Comparison of ENCODE assay signal across 12 cellular contexts in genomic region chr20:50188879-50189680, GRCh38. TPM values are rescaled to one million over a fixed set of nuclear protein-coding genes. Genes with fewer than 3 reads are reported as not detected.
A peak's percentile ranks its signal among the peaks of the same experiment; 100 is the strongest.
DNase-seq lines count a peak whose midpoint lies in the region; FAIRE-seq and TF ChIP-seq lines count a peak whose summit lies in the region.
"Had no signal": no experiment of that assay in that cellular context is flagged by ENCODE, and none has a peak within 500 bp of the region (broad histone marks: within the 10 kb centered on the region; RNA-seq: fewer than 3 reads in every experiment).

No MANE protein-coding gene starts in this region.

- H3K36me3 Mint-ChIP-seq in CD14-positive monocyte, result peaks cover 20% of the 10 kb centered on the region in 2 donors
- peaks cover 9% of the 10 kb centered on the region for H3K36me3 Mint-ChIP-seq in chondrocyte (ENCODE audit: low read depth)
- H3K36me3 Mint-ChIP-seq in neural progenitor cell, result no peaks in the 10 kb centered on the region

- H3K79me2 ChIP-seq in neural progenitor cell (ENCODE audit: low read depth), result no peaks in the 10 kb centered on the region

- peak overlapping the region; percentile 21 to 64 for H3K4me3 Mint-ChIP-seq in CD14-positive monocyte
- no peak overlapping the region for H3K4me3 Mint-ChIP-seq in chondrocyte (ENCODE audit: unreplicated experiment)
- H3K4me3 Mint-ChIP-seq in neural progenitor cell, result peak overlapping the region; percentile 76

- H3K4me2 ChIP-seq in neural progenitor cell, result no peak overlapping the region

- DNase-seq in CD14-positive monocyte (ENCODE audit: low spot score) (peak; percentile 51), HuH-7 (ENCODE audit: low spot score) (peak; percentile 78), chondrocyte (ENCODE audit: low spot score) (no peak), neural progenitor cell (ENCODE audit: low spot score) (no peak), anterior cingulate cortex (lab: John Stamatoyannopoulos, UW) (no peak), H54 (ENCODE audit: insufficient read length, low spot score) (no peak), COR-L47 (lab: John Stamatoyannopoulos, UW) (no peak)
- no peak for DNase-seq in stimulated activated CD4-positive, alpha-beta T cell treated with anti-CD3 and anti-CD28 coated beads, Interleukin-12 subunit alpha, Interleukin-12 subunit beta, amount 100 ng/mL, for 4 hours
- DNase-seq: central memory CD4-positive, alpha-beta T cell; Karpas-422; NCI-H226 had no signal

- peaks cover 0 to 9% (median 1%) of the 10 kb centered on the region in 7 donors for H3K9me3 Mint-ChIP-seq in CD14-positive monocyte
- H3K9me3 Mint-ChIP-seq in chondrocyte (ENCODE audit: low read depth), result no peaks in the 10 kb centered on the region
- no peaks in the 10 kb centered on the region for H3K9me3 Mint-ChIP-seq in neural progenitor cell

- no peak overlapping the region for H3K9ac ChIP-seq in neural progenitor cell

- H3K27ac Mint-ChIP-seq in CD14-positive monocyte (peak overlapping the region; percentile 75 to 94 (median 85)), chondrocyte (ENCODE audit: unreplicated experiment) (peak overlapping the region; percentile 49), neural progenitor cell (no peak overlapping the region)

- H3K27me3 ChIP-seq in neural progenitor cell, result peaks cover 48% of the 10 kb centered on the region

- H3K27me3 Mint-ChIP-seq in CD14-positive monocyte (ENCODE audit: low read depth in 3 of 3) (peaks cover 3 to 10% (median 6%) of the 10 kb centered on the region in 3 donors), chondrocyte (ENCODE audit: low read depth) (no peaks in the 10 kb centered on the region), neural progenitor cell (ENCODE audit: insufficient read depth, low read depth) (peaks cover 21% of the 10 kb centered on the region)

- peaks cover 11% of the 10 kb centered on the region for H3F3A ChIP-seq in neural progenitor cell (ENCODE audit: low read depth)

- H3K4me1 ChIP-seq in neural progenitor cell, result peaks cover 10% of the 10 kb centered on the region

- TF ChIP-seq POLR2A in H54 (IDR thresholded peaks at IDR 0.05; ENCODE audit: low read depth, low read length), result no peak

- H3K9me3 ChIP-seq in neural progenitor cell (ENCODE audit: low read depth), result no peaks in the 10 kb centered on the region

- H3K27ac ChIP-seq in neural progenitor cell, result no peak overlapping the region

- intact Hi-C loops in CD14-positive monocyte (cut with micrococcal nuclease), result loop anchor here in 1 of 2 donors (2.0 to 5.0 kb wide), 2 partner anchors 272 to 388 kb away; no protein-coding TSS in a partner anchor

- H3K4me3 ChIP-seq in neural progenitor cell, result no peak overlapping the region

- H4K20me1 ChIP-seq in neural progenitor cell (ENCODE audit: low read depth), result peaks cover 15% of the 10 kb centered on the region

- no peak for FAIRE-seq in H54 (lab: Jason Lieb, UNC)
- FAIRE-seq: RCC 7860 had no signal

- TF ChIP-seq CTCF in CD14-positive monocyte (IDR thresholded peaks at IDR 0.05) (no peak), chondrocyte (IDR thresholded peaks at IDR 0.05) (no peak), neural progenitor cell (IDR thresholded peaks at IDR 0.05) (no peak)

- H2AFZ ChIP-seq in neural progenitor cell (replicated peaks), result no peak overlapping the region

- H3K4me1 Mint-ChIP-seq in CD14-positive monocyte (peaks cover 48% of the 10 kb centered on the region), chondrocyte (ENCODE audit: low read depth) (peaks cover 23% of the 10 kb centered on the region), neural progenitor cell (peaks cover 22% of the 10 kb centered on the region)

- no peaks in the 10 kb centered on the region for H3K36me3 ChIP-seq in neural progenitor cell

RNA-seq across cellular contexts. Expression of gene CEBPB, which starts 1.6 kb away (rescaled TPM):
- polyA plus RNA-seq in CD14-positive monocyte, result 10 to 100 TPM; 52.4 to 80.8 TPM
- total RNA-seq in chondrocyte (20.4 to 81.4 TPM (median 78.7 TPM) in 3 replicates), neural progenitor cell (ENCODE audit: low replicate concordance) (1.8 and 2.9 TPM in 2 replicates)

RNA-seq across cellular contexts. Expression of gene PEDS1, which starts 35.6 kb away (rescaled TPM):
- polyA plus RNA-seq in CD14-positive monocyte, result 10 to 100 TPM; 19.6 to 25.2 TPM
- 36.8 to 42.3 TPM (median 41.4 TPM) in 3 replicates for total RNA-seq in chondrocyte
- total RNA-seq in neural progenitor cell (ENCODE audit: low replicate concordance), result 9.5 and 21.6 TPM in 2 replicates

Comparison
In these comparisons a context has a peak if more than half of its experiments do, and no peak if none do; other contexts are left out.
1. DNase-seq: peak in CD14-positive monocyte (single experiment) and HuH-7 (single experiment); none in chondrocyte (single experiment), neural progenitor cell (single experiment), stimulated activated CD4-positive, alpha-beta T cell treated with anti-CD3 and anti-CD28 coated beads, Interleukin-12 subunit alpha, Interleukin-12 subunit beta, amount 100 ng/mL, for 4 hours (single experiment), anterior cingulate cortex (0 of 58), H54 (single experiment) and COR-L47 (single experiment).